In genomic region chr12:99381992-99382391, GRCh38 we compare ENCODE assay signal across 15 cellular contexts.
DNase-seq lines count a peak whose midpoint lies in the region; ATAC-seq, FAIRE-seq and TF ChIP-seq lines count a peak whose summit lies in the region.
"Had no signal": no experiment of that assay in that cellular context is flagged by ENCODE, and none has a peak within 500 bp of the region (broad histone marks: within the 10 kb centered on the region; RNA-seq: fewer than 3 reads in every experiment).

No MANE protein-coding gene starts in this region.

- intact Hi-C loops in adrenal gland (cut with DNase I) = no loop called here
- intact Hi-C loops in lower leg skin (cut with DNase I; ENCODE audit: low total_unique reads) = no loop called here

- 72 to 82% (median 78%) methylated on average over 2 of the region's 2 CpGs for WGBS in adrenal gland, 4 donors
- 55 to 61% methylated on average over 2 of the region's 2 CpGs for WGBS in lower leg skin, 2 donors

- H3K27ac ChIP-seq in adrenal gland = no peak overlapping the region
- H3K27ac ChIP-seq: C4-2B, thoracic aorta had no signal

- TF ChIP-seq CTCF in GM10266 (IDR thresholded peaks at IDR 0.05; ENCODE audit: control insufficient read depth, insufficient read depth, low read depth, missing control alignments) (no peak), adrenal gland (IDR thresholded peaks at IDR 0.05) (no peak), lower leg skin (IDR thresholded peaks at IDR 0.05) (no peak)

- H3K4me1 ChIP-seq in adrenal gland (replicated peaks in 1 of 2) = no peaks in the 10 kb centered on the region

- peak; percentile 61 for ATAC-seq in GM19324 (IDR thresholded peaks at IDR 0.05; ENCODE audit: low FRiP score, unreplicated experiment)
- ATAC-seq in HG02763 (IDR thresholded peaks at IDR 0.05; ENCODE audit: unreplicated experiment) = peak; percentile 77
- ATAC-seq in HG03521 (IDR thresholded peaks at IDR 0.05; ENCODE audit: unreplicated experiment) = peak; percentile 70
- ATAC-seq: WTC11 had no signal

- no peaks in the 10 kb centered on the region for H3K9me3 ChIP-seq in adrenal gland (replicated peaks in 1 of 3)
- H3K9me3 ChIP-seq: thoracic aorta had no signal

- H3K27me3 ChIP-seq in adrenal gland = no peaks in the 10 kb centered on the region

- FAIRE-seq in urothelium cell line (lab: Jason Lieb, UNC) = no peak
- FAIRE-seq: GM12891 had no signal

- DNase-seq in GM10266 (ENCODE audit: extremely low spot score) (peak; percentile 7), DMS153 (lab: John Stamatoyannopoulos, UW) (no peak), adrenal gland (no peak), lower leg skin (ENCODE audit: low spot score in 2 of 2) (no peak), urothelium cell line (ENCODE audit: low spot score) (no peak)
- DNase-seq: Kasumi-1; RPMI8226; stimulated activated CD4-positive, alpha-beta T cell treated with anti-CD3 and anti-CD28 coated beads, Interleukin-4, amount 100 ng/mL, for 1 hour had no signal

- no peak for TF ChIP-seq POLR2A in adrenal gland (IDR thresholded peaks at IDR 0.05)
- TF ChIP-seq POLR2A in lower leg skin (IDR thresholded peaks at IDR 0.05) = no peak

- H3K4me3 ChIP-seq in adrenal gland (no peak overlapping the region), lower leg skin (ENCODE audit: low read depth, poor library complexity, severe bottlenecking) (no peak overlapping the region)
- H3K4me3 ChIP-seq: thoracic aorta had no signal

- H3K36me3 ChIP-seq in adrenal gland (replicated peaks in 1 of 2) = no peaks in the 10 kb centered on the region
- H3K36me3 ChIP-seq: thoracic aorta had no signal
